In the genomic region with DNA sequence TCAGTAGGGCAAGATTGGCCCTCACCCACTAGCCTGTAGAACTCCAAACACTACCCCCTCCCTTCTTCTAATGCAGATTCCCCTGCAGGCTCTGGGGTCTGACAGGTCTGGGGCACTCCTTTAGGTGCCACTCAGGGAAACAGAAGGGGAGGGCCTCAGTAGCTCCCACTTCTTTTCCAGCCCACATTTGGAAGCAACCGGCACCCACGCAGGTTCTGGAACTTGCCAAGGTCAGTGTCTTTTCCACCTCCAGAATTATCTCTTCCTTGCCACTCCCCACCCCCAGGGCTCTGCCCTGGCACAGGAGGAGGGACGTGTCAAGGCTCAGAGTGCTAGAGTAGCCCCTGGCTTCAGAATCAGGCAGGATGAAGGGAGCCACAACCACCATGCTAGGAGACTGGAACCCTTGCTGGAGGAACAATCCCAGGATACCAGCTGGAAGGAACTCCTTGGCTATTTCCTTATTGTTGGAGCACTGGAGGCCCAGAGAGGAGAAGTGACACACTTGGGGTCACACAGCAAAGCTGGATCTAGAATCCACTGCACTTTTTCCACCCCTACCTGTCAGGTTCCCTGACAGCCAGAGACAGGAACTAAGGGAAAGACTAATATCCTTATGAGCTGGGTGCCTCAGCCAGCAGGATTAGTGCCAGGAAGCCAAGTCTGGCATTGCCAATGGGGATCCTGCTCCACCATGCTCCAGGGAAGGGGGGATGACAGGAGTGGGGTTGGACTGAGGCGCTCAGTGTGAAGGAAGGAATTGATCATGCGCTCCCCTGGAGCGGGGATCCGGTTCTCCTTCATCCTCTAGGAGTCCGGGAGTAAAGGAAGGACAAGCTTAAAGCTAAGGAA, we compare ENCODE assay signal across 1 cellular context.
TF ChIP-seq lines count a peak whose summit lies in the region.

No MANE protein-coding gene starts in this region.

TF ChIP-seq in endothelial cell of umbilical vein, 7 proteins besides CTCF, POLR2A, EP300 and RAD21:
- TF ChIP-seq MYC (IDR thresholded peaks at IDR 0.05; ENCODE audit: low read depth, low read length) (no peak), FOS (IDR thresholded peaks at IDR 0.05; ENCODE audit: borderline replicate concordance, insufficient read depth, low read length) (no peak), EZH2 (IDR thresholded peaks at IDR 0.05; ENCODE audit: borderline replicate concordance, low read depth, low read length, severe bottlenecking) (no peak), JUN (IDR thresholded peaks at IDR 0.05; ENCODE audit: borderline replicate concordance, insufficient read depth, insufficient read length, low read depth) (no peak), POLR2AphosphoS5 (IDR thresholded peaks at IDR 0.05; ENCODE audit: insufficient read depth, low read depth, low read length) (no peak), GATA2 (IDR thresholded peaks at IDR 0.05; ENCODE audit: insufficient read depth, insufficient read length, low read depth, low read length) (no peak)
- TF ChIP-seq, protein P1, sequence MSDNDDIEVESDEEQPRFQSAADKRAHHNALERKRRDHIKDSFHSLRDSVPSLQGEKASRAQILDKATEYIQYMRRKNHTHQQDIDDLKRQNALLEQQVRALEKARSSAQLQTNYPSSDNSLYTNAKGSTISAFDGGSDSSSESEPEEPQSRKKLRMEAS (IDR thresholded peaks at IDR 0.05; ENCODE audit: insufficient read depth, insufficient read length) = no peak
TF ChIP-seq in endothelial cell of umbilical vein: peak in this region for 0.
